ENCODE assay signal across 1 cellular context in genomic region chr5:149999866-150000260, GRCh38.
A peak's percentile ranks its signal among the peaks of the same experiment; 100 is the strongest.
TF ChIP-seq lines count a peak whose summit lies in the region.

No MANE protein-coding gene starts in this region.

TF ChIP-seq in HEK293, 187 proteins besides CTCF, POLR2A, EP300 and RAD21 (continued from another document):
- TF ChIP-seq ZNF18 (tag by site-specific recombination; IDR thresholded peaks at IDR 0.05): no peak
- TF ChIP-seq ZNF777 (tag by site-specific recombination; IDR thresholded peaks at IDR 0.05; ENCODE audit: borderline replicate concordance): peak; percentile 14; the same call in 1 of the 2 replicates
